13 cellular contexts compared by ENCODE assay signal in the genomic region with DNA sequence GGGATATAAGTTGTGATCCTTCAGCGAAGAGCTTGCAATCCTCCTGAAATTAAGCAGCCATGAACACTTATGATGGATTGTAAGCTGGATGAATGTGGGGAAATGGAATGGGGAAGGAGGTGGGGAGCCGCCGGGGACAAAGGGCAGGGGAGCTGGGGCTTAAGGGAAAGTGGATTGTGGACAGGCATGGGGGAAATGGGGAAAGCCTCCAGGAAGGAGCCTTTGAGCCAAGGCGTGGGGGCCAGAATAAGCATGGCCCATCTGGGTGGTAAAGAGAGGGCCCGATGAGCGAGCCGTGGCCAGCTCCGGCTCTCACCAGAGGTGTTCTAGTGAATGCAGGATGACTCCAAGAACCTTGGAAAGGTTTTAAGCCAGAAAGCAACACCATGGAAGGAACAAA.
DNase-seq lines count a peak whose midpoint lies in the region; FAIRE-seq and TF ChIP-seq lines count a peak whose summit lies in the region.
"Had no signal": no experiment of that assay in that cellular context is flagged by ENCODE, and none has a peak within 500 bp of the region (broad histone marks: within the 10 kb centered on the region; RNA-seq: fewer than 3 reads in every experiment).

No MANE protein-coding gene starts in this region.

- in situ Hi-C loops in GM23248 (cut with MboI): no loop called here

- H3K4me3 ChIP-seq in GM23248: no peak overlapping the region
- H3K4me3 ChIP-seq in kidney (ENCODE audit: low read length in 2 of 2): no peak overlapping the region
- H3K4me3 ChIP-seq in rectal smooth muscle tissue (ENCODE audit: low read length): no peak overlapping the region

- no peaks in the 10 kb centered on the region for H4K20me1 ChIP-seq in GM23248 (ENCODE audit: insufficient read depth)

- peak overlapping the region; percentile 90 for H3K27ac ChIP-seq in GM23248
- peak overlapping the region; percentile 71 to 76 for H3K27ac ChIP-seq in kidney (ENCODE audit: low read depth in 2 of 2, low read length in 2 of 2)
- peak overlapping the region; percentile 17 for H3K27ac ChIP-seq in rectal smooth muscle tissue (ENCODE audit: low read depth, low read length)
- H3K27ac ChIP-seq: foreskin keratinocyte had no signal

- H3K4me1 ChIP-seq in GM23248 (ENCODE audit: insufficient read depth) (peaks cover 48% of the 10 kb centered on the region), kidney (ENCODE audit: control insufficient read depth in 1 of 2, insufficient read depth in 1 of 2, low read depth in 1 of 2, low read length in 2 of 2) (peaks cover 31 to 35% of the 10 kb centered on the region in 2 donors), rectal smooth muscle tissue (ENCODE audit: control insufficient read depth, insufficient read depth, low read length) (peaks cover 19% of the 10 kb centered on the region)
- H3K4me1 ChIP-seq: foreskin keratinocyte had no signal

- peak overlapping the region; percentile 54 for H3K4me2 ChIP-seq in GM23248 (ENCODE audit: unreplicated experiment)

- no peaks in the 10 kb centered on the region for H3K9me2 ChIP-seq in GM23248 (ENCODE audit: insufficient read depth)

- H3K9ac ChIP-seq in GM23248: peak overlapping the region; percentile 72; the same call in 1 of the 2 replicates
- H3K9ac ChIP-seq in kidney (ENCODE audit: low read length in 2 of 2): no peak overlapping the region
- H3K9ac ChIP-seq in rectal smooth muscle tissue (ENCODE audit: low read length): no peak overlapping the region

- intact Hi-C loops in kidney (cut with DNase I): no loop called here

- 94 to 97% methylated on average over 8 of the region's 8 CpGs for WGBS in GM23248 (ENCODE audit: low coverage in 1 of 2, low lambda C conversion rate in 2 of 2, missing lambda C conversion rate in 2 of 2), 2 experiments

- H3K27me3 ChIP-seq in GM23248 (replicated peaks; ENCODE audit: insufficient read depth) (no peaks in the 10 kb centered on the region), rectal smooth muscle tissue (ENCODE audit: control insufficient read depth, insufficient read depth, low read length) (no peaks in the 10 kb centered on the region)
- H3K27me3 ChIP-seq: foreskin keratinocyte had no signal

- H3K9me3 ChIP-seq in GM23248 (ENCODE audit: low read depth) (no peaks in the 10 kb centered on the region), kidney (ENCODE audit: control insufficient read depth in 1 of 2, low read length in 2 of 2) (peaks cover 0 to 5% of the 10 kb centered on the region in 2 donors)

- FAIRE-seq in kidney (lab: Jason Lieb, UNC): no peak

- no peak overlapping the region for H2AFZ ChIP-seq in GM23248

- DNase-seq in GM23248: no peak
- DNase-seq in amniotic epithelial cell (ENCODE audit: low read depth): peak; percentile 49
- peak; percentile 46 for DNase-seq in kidney
- no peak for DNase-seq in NOMO-1 treated with DMSO at 0.1 percent for 48 hours (lab: John Stamatoyannopoulos, UW; ENCODE audit: unreplicated experiment)
- no peak for DNase-seq in activated CD4-positive, alpha-beta T cell treated with anti-CD3 and anti-CD28 coated beads for 48 hours
- no peak for DNase-seq in OCI-M1 (lab: John Stamatoyannopoulos, UW)
- no peak for DNase-seq in AG20443 (ENCODE audit: low spot score)
- DNase-seq: cortex of kidney; foreskin keratinocyte; GF-D8; nucleus accumbens; stimulated activated CD4-positive, alpha-beta T cell treated with anti-CD3 and anti-CD28 coated beads, Interleukin-1b, Interleukin-23, amount 100 ng/mL, for 48 hours had no signal

- H3F3A ChIP-seq in GM23248 (ENCODE audit: insufficient read depth): peaks cover 39% of the 10 kb centered on the region

- H3K36me3 ChIP-seq in GM23248 (ENCODE audit: low read depth) (peaks cover 14% of the 10 kb centered on the region), kidney (ENCODE audit: control insufficient read depth in 1 of 2, insufficient read depth in 2 of 2, low read length in 2 of 2) (no peaks in the 10 kb centered on the region), rectal smooth muscle tissue (ENCODE audit: control insufficient read depth, insufficient read depth, low read length) (no peaks in the 10 kb centered on the region)

- H3K79me2 ChIP-seq in GM23248 (ENCODE audit: insufficient read depth): peaks cover 59% of the 10 kb centered on the region

- TF ChIP-seq CTCF in kidney (IDR thresholded peaks at IDR 0.05; ENCODE audit: borderline replicate concordance, extremely low read depth, insufficient read depth): no peak

Comparison
In these comparisons a context has a peak if more than half of its experiments do, and no peak if none do; other contexts are left out.
1. DNase-seq: peak in amniotic epithelial cell (single experiment) and kidney (single experiment); none in GM23248 (single experiment), NOMO-1 treated with DMSO at 0.1 percent for 48 hours (single experiment), activated CD4-positive, alpha-beta T cell treated with anti-CD3 and anti-CD28 coated beads for 48 hours (single experiment), OCI-M1 (single experiment) and AG20443 (single experiment).
2. H3K27ac ChIP-seq: peak in every context shown above with its lines; median percentile 90 in GM23248; 74 in kidney; 17 in rectal smooth muscle tissue.